8 cellular contexts compared by ENCODE assay signal in the genomic region with DNA sequence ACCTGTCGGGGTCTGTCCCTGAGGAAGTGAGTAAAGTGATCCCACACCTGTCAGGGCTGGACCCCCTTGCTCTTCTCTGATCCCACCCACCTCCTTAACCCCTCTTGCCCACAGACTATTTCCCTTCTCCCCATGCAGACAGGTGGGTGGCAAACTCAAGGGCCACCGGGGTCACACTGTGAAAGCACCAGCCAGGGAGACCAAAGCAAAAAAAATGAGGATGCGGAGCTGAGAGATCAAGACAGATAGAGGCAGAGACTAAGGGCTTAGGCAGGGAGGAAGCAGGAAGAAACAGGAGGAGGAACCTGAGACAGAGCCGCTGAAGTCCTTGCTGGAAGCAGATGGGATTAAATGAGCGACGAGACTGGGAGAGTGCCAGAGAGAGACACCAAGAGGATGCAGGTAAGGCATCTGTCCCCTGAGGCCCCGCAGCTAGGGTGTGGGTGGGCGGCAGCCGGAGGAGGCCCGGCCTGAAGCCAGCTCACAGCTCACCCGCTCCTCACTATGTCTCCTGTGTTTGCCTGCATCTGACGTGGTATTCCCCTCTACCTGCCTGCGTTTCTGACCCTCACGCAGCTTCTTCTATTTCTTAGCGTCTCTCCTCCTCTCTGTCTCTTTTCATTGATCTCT.
DNase-seq lines count a peak whose midpoint lies in the region; ATAC-seq and TF ChIP-seq lines count a peak whose summit lies in the region.

No MANE protein-coding gene starts in this region.

- peak overlapping the region; percentile 81; the same call in 1 of the 2 replicates for H3K4me2 ChIP-seq in OCI-LY1 (ENCODE audit: low read length)

- H3F3A ChIP-seq in OCI-LY1 (ENCODE audit: insufficient read depth, low read length) = no peaks in the 10 kb centered on the region

- no peak for TF ChIP-seq POLR2A in GM18505 (IDR thresholded peaks at IDR 0.05; ENCODE audit: borderline replicate concordance, extremely low read depth, insufficient read depth, insufficient read length)

- H3K4me3 ChIP-seq in GM08714 (ENCODE audit: low read length) = peak overlapping the region; percentile 22; the same call in 1 of the 2 replicates
- peak overlapping the region; percentile 56 for H3K4me3 ChIP-seq in OCI-LY1 (ENCODE audit: low read depth, low read length, poor library complexity, severe bottlenecking)
- H3K4me3 ChIP-seq in epithelial cell of esophagus (ENCODE audit: low read length) = peak overlapping the region; percentile 44
- H3K4me3 ChIP-seq in rectal smooth muscle tissue (ENCODE audit: low read length) = peak overlapping the region; percentile 62

- H3K9ac ChIP-seq in OCI-LY1 (ENCODE audit: low read length) (no peak overlapping the region; the same call in 1 of the 2 replicates), rectal smooth muscle tissue (ENCODE audit: low read length) (no peak overlapping the region)

- no peak for DNase-seq in epithelial cell of esophagus (ENCODE audit: low read depth)
- DNase-seq in germinal center (ENCODE audit: low spot score) = no peak

- TF ChIP-seq CTCF in OCI-LY1 (IDR thresholded peaks at IDR 0.05; ENCODE audit: low read length) = no peak
- TF ChIP-seq CTCF in epithelial cell of esophagus (IDR thresholded peaks at IDR 0.05; ENCODE audit: insufficient read depth, low read depth, low read length, missing control alignments) = no peak

- H3K79me2 ChIP-seq in OCI-LY1 (ENCODE audit: insufficient read depth, low read length) = no peaks in the 10 kb centered on the region

- H3K36me3 ChIP-seq in OCI-LY1 (ENCODE audit: insufficient read depth, low read length) (peaks cover 26% of the 10 kb centered on the region), rectal smooth muscle tissue (ENCODE audit: control insufficient read depth, insufficient read depth, low read length) (no peaks in the 10 kb centered on the region)

- ATAC-seq in GM18505 (IDR thresholded peaks at IDR 0.05; ENCODE audit: unreplicated experiment) = no peak
- no peak for ATAC-seq in GM19023 (IDR thresholded peaks at IDR 0.05; ENCODE audit: unreplicated experiment)
- ATAC-seq in GM18861 (IDR thresholded peaks at IDR 0.05; ENCODE audit: unreplicated experiment) = no peak

- H4K20me1 ChIP-seq in OCI-LY1 (ENCODE audit: insufficient read depth, low read length) = no peaks in the 10 kb centered on the region

- no peak overlapping the region for H3K27ac ChIP-seq in OCI-LY1 (ENCODE audit: low read depth, low read length, poor library complexity, severe bottlenecking)
- H3K27ac ChIP-seq in rectal smooth muscle tissue (ENCODE audit: low read depth, low read length) = no peak overlapping the region

- H3K4me1 ChIP-seq in OCI-LY1 (ENCODE audit: insufficient read depth, low read length, severe bottlenecking) (peaks cover 15% of the 10 kb centered on the region), rectal smooth muscle tissue (ENCODE audit: control insufficient read depth, insufficient read depth, low read length) (peaks cover 2% of the 10 kb centered on the region)

- no peaks in the 10 kb centered on the region for H3K9me3 ChIP-seq in OCI-LY1 (ENCODE audit: low read length)

- no peak overlapping the region for H2AFZ ChIP-seq in OCI-LY1 (ENCODE audit: low read length)

- H3K9me2 ChIP-seq in OCI-LY1 (ENCODE audit: low read depth, low read length) = no peaks in the 10 kb centered on the region

- H3K27me3 ChIP-seq in OCI-LY1 (ENCODE audit: insufficient read depth, low read length) (no peaks in the 10 kb centered on the region), rectal smooth muscle tissue (ENCODE audit: control insufficient read depth, insufficient read depth, low read length) (no peaks in the 10 kb centered on the region)
